25 cellular contexts compared by ENCODE assay signal in genomic region chr14:93712079-93712837, GRCh38.
DNase-seq lines count a peak whose midpoint lies in the region; ATAC-seq and TF ChIP-seq lines count a peak whose summit lies in the region.
"Had no signal": no experiment of that assay in that cellular context is flagged by ENCODE, and none has a peak within 500 bp of the region (broad histone marks: within the 10 kb centered on the region; RNA-seq: fewer than 3 reads in every experiment).

No MANE protein-coding gene starts in this region.

- H3K27ac ChIP-seq in SK-N-SH (ENCODE audit: low read depth in 2 of 2, low read length in 1 of 2), result no peak overlapping the region
- H3K27ac ChIP-seq in endodermal cell (ENCODE audit: low read depth, low read length), result no peak overlapping the region
- H3K27ac ChIP-seq in thyroid gland, result peak overlapping the region; percentile 62 to 81 (median 80)
- H3K27ac ChIP-seq: A549, gastroesophageal sphincter, Peyer's patch, psoas muscle had no signal

- no peak for TF ChIP-seq EP300 in SK-N-SH (IDR thresholded peaks at IDR 0.05; ENCODE audit: borderline replicate concordance in 1 of 2, low read depth in 1 of 2, low read length in 1 of 2)

- H3K9me3 Mint-ChIP-seq in endodermal cell, result no peaks in the 10 kb centered on the region
- no peaks in the 10 kb centered on the region for H3K9me3 Mint-ChIP-seq in stimulated activated naive CD8-positive, alpha-beta T cell treated with anti-CD3 and anti-CD28 coated beads, Interleukin-15, amount 100 ng/mL, for 72 hours
- H3K9me3 Mint-ChIP-seq: activated B cell treated with CpG ODN at 0.5 μM for 24 hours; activated naive CD4-positive, alpha-beta T cell treated with anti-CD3 and anti-CD28 coated beads, Interleukin-2, amount 50 U/mL, for 24 hours; activated T-helper 1 cell treated with anti-CD3 and anti-CD28 coated beads, Interleukin-12 subunit alpha, Interleukin-12 subunit beta, Interleukin-2, Interleukin-4 antibody, amounts not matched to agents 30 ng/mL and 10 ng/mL and 1 ng/mL, durations not matched to agents 14 hours and 24 hours and 36 hours; dendritic cell treated with granulocyte-macrophage colony-stimulating factor and Interleukin-4, amounts not matched to agents 40 ng/mL and 50 ng/mL, for 4 days; immature natural killer cell; stimulated activated naive CD8-positive, alpha-beta T cell treated with anti-CD3 and anti-CD28 coated beads, Interleukin-15, Interleukin-2, amounts not matched to agents 100 ng/mL and 50 ng/mL, for 24 hours had no signal

- H3K4me3 ChIP-seq in SK-N-SH (ENCODE audit: low read depth in 2 of 2, low read length in 1 of 2) (no peak overlapping the region), endodermal cell (ENCODE audit: low read length) (no peak overlapping the region), thyroid gland (replicated peaks in 1 of 3) (no peak overlapping the region)
- H3K4me3 ChIP-seq: A549, gastroesophageal sphincter, Peyer's patch, psoas muscle had no signal

- H3K4me3 Mint-ChIP-seq in endodermal cell, result no peak overlapping the region
- H3K4me3 Mint-ChIP-seq in stimulated activated naive CD8-positive, alpha-beta T cell treated with anti-CD3 and anti-CD28 coated beads, Interleukin-15, amount 100 ng/mL, for 72 hours, result no peak overlapping the region
- H3K4me3 Mint-ChIP-seq: activated B cell treated with CpG ODN at 0.5 μM for 24 hours; activated naive CD4-positive, alpha-beta T cell treated with anti-CD3 and anti-CD28 coated beads, Interleukin-2, amount 50 U/mL, for 24 hours; activated T-helper 1 cell treated with anti-CD3 and anti-CD28 coated beads, Interleukin-12 subunit alpha, Interleukin-12 subunit beta, Interleukin-2, Interleukin-4 antibody, amounts not matched to agents 30 ng/mL and 10 ng/mL and 1 ng/mL, durations not matched to agents 14 hours and 24 hours and 36 hours; CD4-positive, alpha-beta memory T cell; dendritic cell treated with granulocyte-macrophage colony-stimulating factor and Interleukin-4, amounts not matched to agents 40 ng/mL and 50 ng/mL, for 4 days; immature natural killer cell; stimulated activated naive CD8-positive, alpha-beta T cell treated with anti-CD3 and anti-CD28 coated beads, Interleukin-15, Interleukin-2, amounts not matched to agents 100 ng/mL and 50 ng/mL, for 24 hours had no signal

- ATAC-seq in SK-N-SH treated with all-trans-retinoic acid at 6 μM for 48 hours (no peak), HG02571 (IDR thresholded peaks at IDR 0.05; ENCODE audit: unreplicated experiment) (no peak)
- no peak for ATAC-seq in stimulated activated naive CD8-positive, alpha-beta T cell treated with anti-CD3 and anti-CD28 coated beads, Interleukin-15, amount 100 ng/mL, for 72 hours
- ATAC-seq: A549, gastroesophageal sphincter, HepG2, left lobe of liver, psoas muscle had no signal

- H4K20me1 ChIP-seq in SK-N-SH (ENCODE audit: insufficient read depth), result no peaks in the 10 kb centered on the region

- TF ChIP-seq RAD21 in SK-N-SH (IDR thresholded peaks at IDR 0.05; ENCODE audit: low read length), result no peak

- no peaks in the 10 kb centered on the region for H3K27me3 Mint-ChIP-seq in endodermal cell (ENCODE audit: insufficient read depth)
- H3K27me3 Mint-ChIP-seq in stimulated activated naive CD8-positive, alpha-beta T cell treated with anti-CD3 and anti-CD28 coated beads, Interleukin-15, amount 100 ng/mL, for 72 hours, result no peaks in the 10 kb centered on the region
- H3K27me3 Mint-ChIP-seq: activated B cell treated with CpG ODN at 0.5 μM for 24 hours; activated naive CD4-positive, alpha-beta T cell treated with anti-CD3 and anti-CD28 coated beads, Interleukin-2, amount 50 U/mL, for 24 hours; dendritic cell treated with granulocyte-macrophage colony-stimulating factor and Interleukin-4, amounts not matched to agents 40 ng/mL and 50 ng/mL, for 4 days; stimulated activated naive CD8-positive, alpha-beta T cell treated with anti-CD3 and anti-CD28 coated beads, Interleukin-15, Interleukin-2, amounts not matched to agents 100 ng/mL and 50 ng/mL, for 24 hours had no signal

- no peak for TF ChIP-seq CTCF in SK-N-SH (IDR thresholded peaks at IDR 0.05)
- no peak for TF ChIP-seq CTCF in endodermal cell (conservative IDR thresholded peaks at IDR 0.05)
- TF ChIP-seq CTCF in thyroid gland (IDR thresholded peaks at IDR 0.05), result peak in 1 of 6 experiments; percentile 8

- H3K4me1 ChIP-seq in SK-N-SH (ENCODE audit: control insufficient read depth in 1 of 2, insufficient read depth in 2 of 2, low read depth in 1 of 2, low read length in 1 of 2), result peaks cover 0 to 9% of the 10 kb centered on the region in 2 experiments; a peak in 1 of 4 replicates
- H3K4me1 ChIP-seq in endodermal cell (ENCODE audit: control insufficient read depth, insufficient read depth, low read length), result peaks cover 9% of the 10 kb centered on the region
- H3K4me1 ChIP-seq in thyroid gland, result peaks cover 42 to 50% of the 10 kb centered on the region in 2 donors
- H3K4me1 ChIP-seq: A549, gastroesophageal sphincter, Peyer's patch, psoas muscle had no signal

- peak overlapping the region; percentile 49 for H3K27ac Mint-ChIP-seq in endodermal cell
- H3K27ac Mint-ChIP-seq in stimulated activated naive CD8-positive, alpha-beta T cell treated with anti-CD3 and anti-CD28 coated beads, Interleukin-15, amount 100 ng/mL, for 72 hours, result no peak overlapping the region
- H3K27ac Mint-ChIP-seq: activated B cell treated with CpG ODN at 0.5 μM for 24 hours; activated naive CD4-positive, alpha-beta T cell treated with anti-CD3 and anti-CD28 coated beads, Interleukin-2, amount 50 U/mL, for 24 hours; activated T-helper 1 cell treated with anti-CD3 and anti-CD28 coated beads, Interleukin-12 subunit alpha, Interleukin-12 subunit beta, Interleukin-2, Interleukin-4 antibody, amounts not matched to agents 30 ng/mL and 10 ng/mL and 1 ng/mL, durations not matched to agents 14 hours and 24 hours and 36 hours; CD4-positive, alpha-beta memory T cell; dendritic cell treated with granulocyte-macrophage colony-stimulating factor and Interleukin-4, amounts not matched to agents 40 ng/mL and 50 ng/mL, for 4 days; immature natural killer cell; stimulated activated naive CD8-positive, alpha-beta T cell treated with anti-CD3 and anti-CD28 coated beads, Interleukin-15, Interleukin-2, amounts not matched to agents 100 ng/mL and 50 ng/mL, for 24 hours had no signal

- peaks cover 3% of the 10 kb centered on the region for H3K36me3 Mint-ChIP-seq in endodermal cell (ENCODE audit: low read depth)
- H3K36me3 Mint-ChIP-seq: activated naive CD4-positive, alpha-beta T cell treated with anti-CD3 and anti-CD28 coated beads, Interleukin-2, amount 50 U/mL, for 24 hours; CD4-positive, alpha-beta memory T cell; immature natural killer cell had no signal

- no peaks in the 10 kb centered on the region for H3K9me3 ChIP-seq in SK-N-SH
- no peaks in the 10 kb centered on the region for H3K9me3 ChIP-seq in endodermal cell (ENCODE audit: control insufficient read depth, low read length)
- no peaks in the 10 kb centered on the region for H3K9me3 ChIP-seq in thyroid gland
- H3K9me3 ChIP-seq: A549, gastroesophageal sphincter, Peyer's patch, psoas muscle had no signal

- no peak overlapping the region for H3K9ac ChIP-seq in SK-N-SH
- no peak overlapping the region for H3K9ac ChIP-seq in endodermal cell (ENCODE audit: extremely low read depth, low read length, poor library complexity, severe bottlenecking)

- H3K9me2 ChIP-seq in SK-N-SH, result no peaks in the 10 kb centered on the region

- no peak overlapping the region for H2AFZ ChIP-seq in SK-N-SH (ENCODE audit: low read depth)

- H3K27me3 ChIP-seq in SK-N-SH (ENCODE audit: insufficient read depth) (no peaks in the 10 kb centered on the region), endodermal cell (ENCODE audit: control insufficient read depth, insufficient read depth, low read length, poor library complexity, severe bottlenecking) (no peaks in the 10 kb centered on the region), thyroid gland (no peaks in the 10 kb centered on the region)
- H3K27me3 ChIP-seq: Peyer's patch had no signal

- no peak for TF ChIP-seq POLR2A in thyroid gland (IDR thresholded peaks at IDR 0.05)

- no peaks in the 10 kb centered on the region for H3F3A ChIP-seq in SK-N-SH (replicated peaks; ENCODE audit: insufficient read depth)

- POLR2A ChIA-PET in SK-N-SH (lab: Yijun Ruan, JAX), result no interaction called here

- H3K36me3 ChIP-seq in SK-N-SH (replicated peaks in 1 of 2; ENCODE audit: control insufficient read depth in 1 of 2, insufficient read depth in 2 of 2, low read length in 1 of 2) (no peaks in the 10 kb centered on the region), endodermal cell (ENCODE audit: control insufficient read depth, insufficient read depth, low read length) (no peaks in the 10 kb centered on the region), thyroid gland (no peaks in the 10 kb centered on the region)
- H3K36me3 ChIP-seq: gastroesophageal sphincter, Peyer's patch had no signal

- CTCF ChIA-PET in SK-N-SH (lab: Yijun Ruan, JAX), result interaction anchor here (0.9 to 1.9 kb wide), 5 partner anchors 9 to 185 kb away, joined by 3 to 5 read pairs (median 4); partner anchors contain the start of gene PRIMA1

- H3K79me2 ChIP-seq in SK-N-SH (ENCODE audit: insufficient read depth), result no peaks in the 10 kb centered on the region

- 28% methylated on average over 9 of the region's 9 CpGs for WGBS in SK-N-SH (ENCODE audit: low lambda C conversion rate)
- WGBS in endodermal cell (ENCODE audit: insufficient coverage in 1 of 2, insufficient read length in 1 of 2), 2 experiments, result 90 to 92% methylated on average over 6 to 9 of the region's 9 CpGs
- WGBS in thyroid gland, 2 donors, result 29 to 39% methylated on average over 9 of the region's 9 CpGs

- H3K4me1 Mint-ChIP-seq in endodermal cell, result peaks cover 19% of the 10 kb centered on the region
- no peaks in the 10 kb centered on the region for H3K4me1 Mint-ChIP-seq in stimulated activated naive CD8-positive, alpha-beta T cell treated with anti-CD3 and anti-CD28 coated beads, Interleukin-15, amount 100 ng/mL, for 72 hours
- H3K4me1 Mint-ChIP-seq: activated B cell treated with CpG ODN at 0.5 μM for 24 hours; activated naive CD4-positive, alpha-beta T cell treated with anti-CD3 and anti-CD28 coated beads, Interleukin-2, amount 50 U/mL, for 24 hours; CD4-positive, alpha-beta memory T cell; immature natural killer cell had no signal

- H3K4me2 ChIP-seq in SK-N-SH, result no peak overlapping the region
- H3K4me2 ChIP-seq: A549 had no signal

- DNase-seq in SK-N-SH, result peak; percentile 23
- DNase-seq in NCI-H345 (lab: John Stamatoyannopoulos, UW), result peak; percentile 48
- DNase-seq in endodermal cell, result peak; percentile 45
- peak; percentile 75 to 84 for DNase-seq in thyroid gland
- no peak for DNase-seq in stimulated activated naive CD8-positive, alpha-beta T cell treated with anti-CD3 and anti-CD28 coated beads, Interleukin-15, amount 100 ng/mL, for 72 hours
- no peak for DNase-seq in nucleus accumbens (lab: John Stamatoyannopoulos, UW)
- DNase-seq: activated B cell treated with CpG ODN at 0.5 μM for 24 hours; activated CD4-positive, alpha-beta T cell treated with anti-CD3 and anti-CD28 coated beads, Interleukin-2, amount 50 U/mL, for 4 hours; activated CD8-positive, alpha-beta memory T cell treated with anti-CD3 and anti-CD28 coated beads, Interleukin-2, amount 50 U/mL, for 4 hours; CD4-positive, alpha-beta memory T cell; immature natural killer cell; mesenchymal stem cell; psoas muscle; SIG-M5 had no signal

- intact Hi-C loops in thyroid gland (cut with DNase I), result no loop called here

TF ChIP-seq in SK-N-SH treated with all-trans-retinoic acid at 6 μM for 48 hours, 23 proteins besides CTCF, POLR2A, EP300 and RAD21 (continues in another document):
- no peak for TF ChIP-seq ZC3H10 (CRISPR knock-in tag; IDR thresholded peaks at IDR 0.05)
- no peak for TF ChIP-seq ISL1 (CRISPR knock-in tag; IDR thresholded peaks at IDR 0.05)

Comparison
In these comparisons a context has a peak if more than half of its experiments do, and no peak if none do; other contexts are left out.
1. DNase-seq: peak in SK-N-SH (single experiment), NCI-H345 (single experiment), endodermal cell (single experiment) and thyroid gland (2 of 2); none in stimulated activated naive CD8-positive, alpha-beta T cell treated with anti-CD3 and anti-CD28 coated beads, Interleukin-15, amount 100 ng/mL, for 72 hours (0 of 2) and nucleus accumbens (0 of 56).
2. H3K27ac ChIP-seq: peak in thyroid gland (3 of 3); none in SK-N-SH (0 of 2) and endodermal cell (single experiment).